12 cellular contexts compared by ENCODE assay signal in genomic region chr6:150767585-150768164, GRCh38.
DNase-seq lines count a peak whose midpoint lies in the region; ATAC-seq and TF ChIP-seq lines count a peak whose summit lies in the region.
"Had no signal": no experiment of that assay in that cellular context is flagged by ENCODE, and none has a peak within 500 bp of the region (broad histone marks: within the 10 kb centered on the region; RNA-seq: fewer than 3 reads in every experiment).

No MANE protein-coding gene starts in this region.

- no peaks in the 10 kb centered on the region for H4K20me1 ChIP-seq in hepatocyte (ENCODE audit: insufficient read depth, poor library complexity, severe bottlenecking)
- H4K20me1 ChIP-seq: BLaER1 had no signal

- peaks cover 4% of the 10 kb centered on the region for H3K27me3 Mint-ChIP-seq in activated CD4-positive, alpha-beta T cell treated with anti-CD3 and anti-CD28 coated beads for 36 hours
- H3K27me3 Mint-ChIP-seq: T-cell had no signal

- no peak overlapping the region for H3K4me3 Mint-ChIP-seq in activated CD4-positive, alpha-beta T cell treated with anti-CD3 and anti-CD28 coated beads for 36 hours
- H3K4me3 Mint-ChIP-seq: activated CD8-positive, alpha-beta memory T cell treated with anti-CD3 and anti-CD28 coated beads, Interleukin-2, amount 10 ng/mL, durations not matched to agents 7 days and 5 days; T-cell had no signal

- in situ Hi-C loops in brain microvascular endothelial cell (cut with HindIII; ENCODE audit: low pct_ligation_motif_present, low sequenced_read_pairs), result no loop called here

- H3K4me2 ChIP-seq in hepatocyte, result peak overlapping the region; percentile 63
- H3K4me2 ChIP-seq: BLaER1 had no signal

- intact Hi-C loops in activated CD4-positive, alpha-beta T cell treated with anti-CD3 and anti-CD28 coated beads for 36 hours (cut with DNase I, micrococcal nuclease), result no loop called here
- intact Hi-C loops in prostate gland (cut with DNase I), result no loop called here

- CTCF ChIA-PET in HEK293 (lab: Yijun Ruan, JAX), result interaction anchor here (0.6 to 2.0 kb wide), 4 partner anchors 14 to 555 kb away, joined by 3 to 8 read pairs (median 4); no protein-coding TSS in a partner anchor
- CTCF ChIA-PET in activated CD4-positive, alpha-beta T cell treated with anti-CD3 and anti-CD28 coated beads for 36 hours (lab: Charles Lee), result interaction anchor here (0.6 to 1.6 kb wide), 2 partner anchors 33 to 48 kb away, joined by 3 read pairs; no protein-coding TSS in a partner anchor

- no peaks in the 10 kb centered on the region for H3K36me3 Mint-ChIP-seq in activated CD4-positive, alpha-beta T cell treated with anti-CD3 and anti-CD28 coated beads for 36 hours (ENCODE audit: low read depth)

- H3K4me1 ChIP-seq in HEK293 (ENCODE audit: control insufficient read depth, insufficient read depth, low read length) (peaks cover 31% of the 10 kb centered on the region), hepatocyte (ENCODE audit: insufficient read depth) (peaks cover 18% of the 10 kb centered on the region), prostate gland (replicated peaks) (no peaks in the 10 kb centered on the region)

- TF ChIP-seq CTCF in HEK293 (tag by site-specific recombination; IDR thresholded peaks at IDR 0.05) (no peak), brain microvascular endothelial cell (IDR thresholded peaks at IDR 0.05; ENCODE audit: low read depth, low read length, missing control alignments) (no peak), hepatocyte (IDR thresholded peaks at IDR 0.05; ENCODE audit: poor library complexity) (no peak), prostate gland (IDR thresholded peaks at IDR 0.05) (no peak)

- H3K27ac Mint-ChIP-seq in activated CD4-positive, alpha-beta T cell treated with anti-CD3 and anti-CD28 coated beads for 36 hours, result no peak overlapping the region
- H3K27ac Mint-ChIP-seq: activated CD8-positive, alpha-beta memory T cell treated with anti-CD3 and anti-CD28 coated beads, Interleukin-2, amount 10 ng/mL, durations not matched to agents 7 days and 5 days; T-cell had no signal

- 22% methylated on average over 7 of the region's 7 CpGs for WGBS in hepatocyte (ENCODE audit: low lambda C conversion rate, missing lambda C conversion rate)
- WGBS in prostate gland, result 42% methylated on average over 7 of the region's 7 CpGs

- H3K4me1 Mint-ChIP-seq in activated CD4-positive, alpha-beta T cell treated with anti-CD3 and anti-CD28 coated beads for 36 hours, result peaks cover 2% of the 10 kb centered on the region
- H3K4me1 Mint-ChIP-seq: activated CD8-positive, alpha-beta memory T cell treated with anti-CD3 and anti-CD28 coated beads, Interleukin-2, amount 10 ng/mL, durations not matched to agents 7 days and 5 days; T-cell had no signal

- no peak for TF ChIP-seq POLR2A in prostate gland (IDR thresholded peaks at IDR 0.05)

- H3K9me3 ChIP-seq in HEK293 (ENCODE audit: control insufficient read depth, insufficient read depth, low read depth, low read length) (no peaks in the 10 kb centered on the region), hepatocyte (ENCODE audit: low read depth) (no peaks in the 10 kb centered on the region), prostate gland (no peaks in the 10 kb centered on the region)
- H3K9me3 ChIP-seq: BLaER1 had no signal

- POLR2A ChIA-PET in HEK293 (lab: Yijun Ruan, JAX), result interaction anchor here (1.0 kb wide), 1 partner anchor 277 kb away, joined by 3 read pairs; no protein-coding TSS in a partner anchor
- POLR2A ChIA-PET in activated CD4-positive, alpha-beta T cell treated with anti-CD3 and anti-CD28 coated beads for 36 hours (lab: Charles Lee), result no interaction called here

- H3K27ac ChIP-seq in HEK293 (ENCODE audit: extremely low read depth, low read depth, low read length) (no peak overlapping the region; the same call in 1 of the 2 replicates), brain microvascular endothelial cell (no peak overlapping the region), hepatocyte (peak overlapping the region; percentile 32), prostate gland (no peak overlapping the region)
- H3K27ac ChIP-seq: BLaER1 had no signal

- no peaks in the 10 kb centered on the region for H3K9me2 ChIP-seq in hepatocyte (replicated peaks; ENCODE audit: insufficient read depth)

- peak; percentile 7 for DNase-seq in brain microvascular endothelial cell
- peak; percentile 18 for DNase-seq in hepatocyte (ENCODE audit: low spot score)
- peak; percentile 80 for DNase-seq in renal cortical epithelial cell (ENCODE audit: low read depth)
- no peak for DNase-seq in activated CD4-positive, alpha-beta T cell treated with anti-CD3 and anti-CD28 coated beads for 36 hours
- no peak for DNase-seq in iPS-NIHi11 (ENCODE audit: low spot score)
- DNase-seq in prostate gland (ENCODE audit: low spot score), result no peak
- no peak for DNase-seq in DMS114 treated with DMSO at 0.1 percent for 48 hours (lab: John Stamatoyannopoulos, UW; ENCODE audit: unreplicated experiment)
- DNase-seq: activated CD8-positive, alpha-beta memory T cell treated with anti-CD3 and anti-CD28 coated beads, Interleukin-2, amount 10 ng/mL, durations not matched to agents 7 days and 5 days; hippocampal formation; T-cell had no signal

- H3K4me3 ChIP-seq in HEK293 (ENCODE audit: low read depth, low read length), result no peak overlapping the region
- H3K4me3 ChIP-seq in brain microvascular endothelial cell (ENCODE audit: low read depth, low read length), result no peak overlapping the region
- no peak overlapping the region for H3K4me3 ChIP-seq in hepatocyte
- no peak overlapping the region for H3K4me3 ChIP-seq in prostate gland
- H3K4me3 ChIP-seq: BLaER1 had no signal

- ATAC-seq in activated CD4-positive, alpha-beta T cell treated with anti-CD3 and anti-CD28 coated beads for 36 hours, result no peak
- ATAC-seq: activated CD8-positive, alpha-beta memory T cell treated with anti-CD3 and anti-CD28 coated beads, Interleukin-2, amount 10 ng/mL, durations not matched to agents 7 days and 5 days; T-cell had no signal

- H3K27me3 ChIP-seq in brain microvascular endothelial cell (replicated peaks) (no peaks in the 10 kb centered on the region), hepatocyte (no peaks in the 10 kb centered on the region), prostate gland (replicated peaks; ENCODE audit: insufficient read depth) (no peaks in the 10 kb centered on the region)
- H3K27me3 ChIP-seq: BLaER1 had no signal

- no peaks in the 10 kb centered on the region for H3K9me3 Mint-ChIP-seq in activated CD4-positive, alpha-beta T cell treated with anti-CD3 and anti-CD28 coated beads for 36 hours (ENCODE audit: low read depth)
- H3K9me3 Mint-ChIP-seq: T-cell had no signal

- H3K36me3 ChIP-seq in HEK293 (ENCODE audit: control insufficient read depth in 2 of 2, insufficient read depth in 1 of 2, low read length in 2 of 2) (no peaks in the 10 kb centered on the region), brain microvascular endothelial cell (replicated peaks) (no peaks in the 10 kb centered on the region), hepatocyte (replicated peaks; ENCODE audit: insufficient read depth, low read depth) (no peaks in the 10 kb centered on the region), prostate gland (no peaks in the 10 kb centered on the region)
- H3K36me3 ChIP-seq: BLaER1 had no signal

- peak overlapping the region; percentile 68 for H2AFZ ChIP-seq in hepatocyte

- H3K79me2 ChIP-seq in hepatocyte, result no peaks in the 10 kb centered on the region

TF ChIP-seq in HEK293, 187 proteins besides CTCF, POLR2A, EP300 and RAD21:
- no peak for TF ChIP-seq ZNF585B (tag by site-specific recombination; IDR thresholded peaks at IDR 0.05)
- no peak for TF ChIP-seq IKZF3 (tag by site-specific recombination; IDR thresholded peaks at IDR 0.05)
- peak; percentile 64 for TF ChIP-seq PRDM1 (tag by site-specific recombination; IDR thresholded peaks at IDR 0.05)
- no peak for TF ChIP-seq ZNF677 (tag by site-specific recombination; IDR thresholded peaks at IDR 0.05)
- no peak for TF ChIP-seq ZNF658 (tag by site-specific recombination; IDR thresholded peaks at IDR 0.05)
TF ChIP-seq in HEK293: peak in this region for 1.

Comparison
In these comparisons a context has a peak if more than half of its experiments do, and no peak if none do; other contexts are left out.
1. DNase-seq: peak in brain microvascular endothelial cell (single experiment), hepatocyte (single experiment) and renal cortical epithelial cell (single experiment); none in activated CD4-positive, alpha-beta T cell treated with anti-CD3 and anti-CD28 coated beads for 36 hours (single experiment), iPS-NIHi11 (single experiment), prostate gland (single experiment) and DMS114 treated with DMSO at 0.1 percent for 48 hours (single experiment).